1 cellular context compared by ENCODE assay signal in the genomic region with DNA sequence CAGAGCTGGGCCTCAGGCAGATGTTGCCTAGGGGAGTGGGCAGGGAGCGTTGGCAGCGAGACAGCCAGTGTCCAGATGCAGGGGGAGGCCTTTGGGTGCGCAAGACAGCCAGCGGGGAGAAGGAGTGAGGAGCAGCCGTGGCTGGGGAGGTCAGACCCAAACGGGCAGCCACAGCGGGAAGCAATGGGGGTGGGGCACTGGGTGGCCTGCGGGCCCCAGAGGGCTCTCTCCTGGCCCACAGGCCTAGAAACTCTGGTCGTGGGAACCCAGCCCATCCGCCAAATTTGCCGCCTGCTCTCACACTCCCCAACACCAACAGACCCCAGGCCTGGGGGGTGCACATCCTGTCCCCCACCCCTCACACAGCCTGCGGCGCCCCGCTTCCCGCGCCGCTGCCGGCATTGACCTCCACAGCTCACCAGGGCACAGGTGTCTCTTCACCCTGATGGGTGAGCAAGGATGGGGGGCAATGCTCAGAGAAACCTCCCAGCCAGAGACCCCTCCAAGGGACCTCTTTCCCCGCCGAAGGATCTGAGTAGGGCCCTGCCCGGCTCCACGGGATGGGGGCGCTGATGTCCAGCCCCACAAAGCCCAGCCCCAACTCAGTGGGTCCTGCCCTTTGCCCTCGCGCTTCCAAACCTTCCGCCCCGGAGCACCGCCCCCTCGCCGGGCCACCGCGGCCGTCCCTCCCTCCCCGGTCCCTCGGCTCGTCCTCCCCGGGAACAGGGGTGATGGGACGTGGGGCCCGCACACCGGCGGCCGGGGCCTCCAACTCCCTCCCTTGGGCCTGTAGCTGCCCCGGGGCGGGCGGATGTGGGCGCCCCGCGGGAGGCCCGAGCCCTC.
TF ChIP-seq lines count a peak whose summit lies in the region.

No MANE protein-coding gene starts in this region.

TF ChIP-seq in HepG2, 621 proteins besides CTCF, POLR2A, EP300 and RAD21 (continued from another document):
- TF ChIP-seq, protein P1, sequence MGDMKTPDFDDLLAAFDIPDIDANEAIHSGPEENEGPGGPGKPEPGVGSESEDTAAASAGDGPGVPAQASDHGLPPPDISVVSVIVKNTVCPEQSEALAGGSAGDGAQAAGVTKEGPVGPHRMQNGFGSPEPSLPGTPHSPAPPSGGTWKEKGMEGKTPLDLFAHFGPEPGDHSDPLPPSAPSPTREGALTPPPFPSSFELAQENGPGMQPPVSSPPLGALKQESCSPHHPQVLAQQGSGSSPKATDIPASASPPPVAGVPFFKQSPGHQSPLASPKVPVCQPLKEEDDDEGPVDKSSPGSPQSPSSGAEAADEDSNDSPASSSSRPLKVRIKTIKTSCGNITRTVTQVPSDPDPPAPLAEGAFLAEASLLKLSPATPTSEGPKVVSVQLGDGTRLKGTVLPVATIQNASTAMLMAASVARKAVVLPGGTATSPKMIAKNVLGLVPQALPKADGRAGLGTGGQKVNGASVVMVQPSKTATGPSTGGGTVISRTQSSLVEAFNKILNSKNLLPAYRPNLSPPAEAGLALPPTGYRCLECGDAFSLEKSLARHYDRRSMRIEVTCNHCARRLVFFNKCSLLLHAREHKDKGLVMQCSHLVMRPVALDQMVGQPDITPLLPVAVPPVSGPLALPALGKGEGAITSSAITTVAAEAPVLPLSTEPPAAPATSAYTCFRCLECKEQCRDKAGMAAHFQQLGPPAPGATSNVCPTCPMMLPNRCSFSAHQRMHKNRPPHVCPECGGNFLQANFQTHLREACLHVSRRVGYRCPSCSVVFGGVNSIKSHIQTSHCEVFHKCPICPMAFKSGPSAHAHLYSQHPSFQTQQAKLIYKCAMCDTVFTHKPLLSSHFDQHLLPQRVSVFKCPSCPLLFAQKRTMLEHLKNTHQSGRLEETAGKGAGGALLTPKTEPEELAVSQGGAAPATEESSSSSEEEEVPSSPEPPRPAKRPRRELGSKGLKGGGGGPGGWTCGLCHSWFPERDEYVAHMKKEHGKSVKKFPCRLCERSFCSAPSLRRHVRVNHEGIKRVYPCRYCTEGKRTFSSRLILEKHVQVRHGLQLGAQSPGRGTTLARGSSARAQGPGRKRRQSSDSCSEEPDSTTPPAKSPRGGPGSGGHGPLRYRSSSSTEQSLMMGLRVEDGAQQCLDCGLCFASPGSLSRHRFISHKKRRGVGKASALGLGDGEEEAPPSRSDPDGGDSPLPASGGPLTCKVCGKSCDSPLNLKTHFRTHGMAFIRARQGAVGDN (CRISPR knock-in tag; IDR thresholded peaks at IDR 0.05): peak; percentile 72
- TF ChIP-seq KLF11 (CRISPR knock-in tag; IDR thresholded peaks at IDR 0.05) (no peak), ZNF256 (CRISPR knock-in tag; conservative IDR thresholded peaks at IDR 0.05) (no peak), ZNF761 (CRISPR knock-in tag; conservative IDR thresholded peaks at IDR 0.05) (0 out of 2 replicates have a peak, but pooled peaks have one; percentile 33)
- TF ChIP-seq, protein P2, sequence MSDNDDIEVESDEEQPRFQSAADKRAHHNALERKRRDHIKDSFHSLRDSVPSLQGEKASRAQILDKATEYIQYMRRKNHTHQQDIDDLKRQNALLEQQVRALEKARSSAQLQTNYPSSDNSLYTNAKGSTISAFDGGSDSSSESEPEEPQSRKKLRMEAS (IDR thresholded peaks at IDR 0.05): peak; percentile 19; the same call in 1 of the 2 replicates
